Comparison of ENCODE assay signal across 8 cellular contexts in genomic region chr2:88903744-88904353, GRCh38.
DNase-seq lines count a peak whose midpoint lies in the region; ATAC-seq and TF ChIP-seq lines count a peak whose summit lies in the region.

No MANE protein-coding gene starts in this region.

- H3K27me3 Mint-ChIP-seq in activated CD4-positive, alpha-beta T cell treated with anti-CD3 and anti-CD28 coated beads for 36 hours, result peaks cover 10% of the 10 kb centered on the region
- peaks cover 11% of the 10 kb centered on the region for H3K27me3 Mint-ChIP-seq in activated CD8-positive, alpha-beta T cell treated with anti-CD3 and anti-CD28 coated beads for 36 hours
- H3K27me3 Mint-ChIP-seq in stimulated activated naive CD8-positive, alpha-beta T cell treated with anti-CD3 and anti-CD28 coated beads, Interleukin-15, amount 100 ng/mL, for 72 hours, result no peaks in the 10 kb centered on the region

- H3K36me3 ChIP-seq in uterus, result no peaks in the 10 kb centered on the region

- H3K27ac Mint-ChIP-seq in activated CD4-positive, alpha-beta T cell treated with anti-CD3 and anti-CD28 coated beads for 36 hours, result no peak overlapping the region
- no peak overlapping the region for H3K27ac Mint-ChIP-seq in activated CD8-positive, alpha-beta T cell treated with anti-CD3 and anti-CD28 coated beads for 36 hours
- no peak overlapping the region for H3K27ac Mint-ChIP-seq in stimulated activated naive CD8-positive, alpha-beta T cell treated with anti-CD3 and anti-CD28 coated beads, Interleukin-15, amount 100 ng/mL, for 72 hours

- peak; percentile 9 for DNase-seq in activated CD4-positive, alpha-beta T cell treated with anti-CD3 and anti-CD28 coated beads for 36 hours
- no peak for DNase-seq in activated CD4-positive, alpha-beta T cell treated with anti-CD3 and anti-CD28 coated beads, Interleukin-2, amount 50 U/mL, for 1 hour
- peak; percentile 67 to 72 for DNase-seq in Kasumi-1 (lab: John Stamatoyannopoulos, UW)
- DNase-seq in activated CD8-positive, alpha-beta T cell treated with anti-CD3 and anti-CD28 coated beads for 36 hours, result peak; percentile 11
- DNase-seq in inferior parietal cortex (ENCODE audit: extremely low spot score), result peak; percentile 54
- DNase-seq in uterus, result no peak
- DNase-seq in stimulated activated naive CD8-positive, alpha-beta T cell treated with anti-CD3 and anti-CD28 coated beads, Interleukin-15, amount 100 ng/mL, for 72 hours, result no peak

- H3K27ac ChIP-seq in uterus, result no peak overlapping the region

- intact Hi-C loops in activated CD4-positive, alpha-beta T cell treated with anti-CD3 and anti-CD28 coated beads for 36 hours (cut with DNase I, micrococcal nuclease), result loop anchor here in 1 of 2 experiments (5.0 kb wide), 1 partner anchor 48 kb away; no protein-coding TSS in a partner anchor
- intact Hi-C loops in activated CD8-positive, alpha-beta T cell treated with anti-CD3 and anti-CD28 coated beads for 36 hours (cut with micrococcal nuclease), result no loop called here
- intact Hi-C loops in uterus (cut with DNase I; ENCODE audit: low total_unique reads), result no loop called here

- no peak overlapping the region for H3K4me3 ChIP-seq in uterus

- H3K4me1 ChIP-seq in uterus, result no peaks in the 10 kb centered on the region

- H3K4me3 Mint-ChIP-seq in activated CD4-positive, alpha-beta T cell treated with anti-CD3 and anti-CD28 coated beads for 36 hours, result no peak overlapping the region
- no peak overlapping the region for H3K4me3 Mint-ChIP-seq in activated CD8-positive, alpha-beta T cell treated with anti-CD3 and anti-CD28 coated beads for 36 hours
- H3K4me3 Mint-ChIP-seq in stimulated activated naive CD8-positive, alpha-beta T cell treated with anti-CD3 and anti-CD28 coated beads, Interleukin-15, amount 100 ng/mL, for 72 hours, result no peak overlapping the region

- H3K36me3 Mint-ChIP-seq in activated CD4-positive, alpha-beta T cell treated with anti-CD3 and anti-CD28 coated beads for 36 hours (ENCODE audit: low read depth), result no peaks in the 10 kb centered on the region
- H3K36me3 Mint-ChIP-seq in activated CD8-positive, alpha-beta T cell treated with anti-CD3 and anti-CD28 coated beads for 36 hours (ENCODE audit: low read depth), result no peaks in the 10 kb centered on the region

- CTCF ChIA-PET in activated CD4-positive, alpha-beta T cell treated with anti-CD3 and anti-CD28 coated beads for 36 hours (lab: Charles Lee), result interaction anchor here (0.8 to 3.7 kb wide), 5 partner anchors 10 to 24 kb away, joined by 3 to 15 read pairs (median 5); no protein-coding TSS in a partner anchor
- CTCF ChIA-PET in activated CD8-positive, alpha-beta T cell treated with anti-CD3 and anti-CD28 coated beads for 36 hours (lab: Charles Lee), result interaction anchor here (0.6 to 1.4 kb wide), 12 partner anchors 8 to 166 kb away, joined by 3 to 6 read pairs (median 5); no protein-coding TSS in a partner anchor

- no peak for ATAC-seq in activated CD4-positive, alpha-beta T cell treated with anti-CD3 and anti-CD28 coated beads for 36 hours
- peak; percentile 66 for ATAC-seq in activated CD8-positive, alpha-beta T cell treated with anti-CD3 and anti-CD28 coated beads for 36 hours
- ATAC-seq in HG02852 (IDR thresholded peaks at IDR 0.05; ENCODE audit: unreplicated experiment), result no peak
- ATAC-seq in stimulated activated naive CD8-positive, alpha-beta T cell treated with anti-CD3 and anti-CD28 coated beads, Interleukin-15, amount 100 ng/mL, for 72 hours, result no peak

- peak; percentile 76 for TF ChIP-seq CTCF in activated CD8-positive, alpha-beta T cell treated with anti-CD3 and anti-CD28 coated beads for 36 hours (IDR thresholded peaks at IDR 0.05)
- TF ChIP-seq CTCF in uterus (IDR thresholded peaks at IDR 0.05), result peak in 3 of 4 experiments; percentile 31 to 45 (median 42)

- TF ChIP-seq POLR2A in uterus (IDR thresholded peaks at IDR 0.05), result no peak

- POLR2A ChIA-PET in activated CD4-positive, alpha-beta T cell treated with anti-CD3 and anti-CD28 coated beads for 36 hours (lab: Charles Lee), result no interaction called here
- POLR2A ChIA-PET in activated CD8-positive, alpha-beta T cell treated with anti-CD3 and anti-CD28 coated beads for 36 hours (lab: Charles Lee), result no interaction called here

- H3K9me3 ChIP-seq in uterus, result no peaks in the 10 kb centered on the region

- peaks cover 0 to 4% of the 10 kb centered on the region in 2 donors for H3K27me3 ChIP-seq in uterus

- H3K9me3 Mint-ChIP-seq in activated CD4-positive, alpha-beta T cell treated with anti-CD3 and anti-CD28 coated beads for 36 hours (ENCODE audit: low read depth), result no peaks in the 10 kb centered on the region
- no peaks in the 10 kb centered on the region for H3K9me3 Mint-ChIP-seq in activated CD8-positive, alpha-beta T cell treated with anti-CD3 and anti-CD28 coated beads for 36 hours
- no peaks in the 10 kb centered on the region for H3K9me3 Mint-ChIP-seq in stimulated activated naive CD8-positive, alpha-beta T cell treated with anti-CD3 and anti-CD28 coated beads, Interleukin-15, amount 100 ng/mL, for 72 hours

- no peaks in the 10 kb centered on the region for H3K4me1 Mint-ChIP-seq in activated CD4-positive, alpha-beta T cell treated with anti-CD3 and anti-CD28 coated beads for 36 hours
- no peaks in the 10 kb centered on the region for H3K4me1 Mint-ChIP-seq in activated CD8-positive, alpha-beta T cell treated with anti-CD3 and anti-CD28 coated beads for 36 hours (ENCODE audit: low read depth)
- H3K4me1 Mint-ChIP-seq in stimulated activated naive CD8-positive, alpha-beta T cell treated with anti-CD3 and anti-CD28 coated beads, Interleukin-15, amount 100 ng/mL, for 72 hours, result no peaks in the 10 kb centered on the region

Comparison
In these comparisons a context has a peak if more than half of its experiments do, and no peak if none do; other contexts are left out.
1. DNase-seq: peak in activated CD4-positive, alpha-beta T cell treated with anti-CD3 and anti-CD28 coated beads for 36 hours (single experiment), Kasumi-1 (2 of 2), activated CD8-positive, alpha-beta T cell treated with anti-CD3 and anti-CD28 coated beads for 36 hours (single experiment) and inferior parietal cortex (single experiment); none in activated CD4-positive, alpha-beta T cell treated with anti-CD3 and anti-CD28 coated beads, Interleukin-2, amount 50 U/mL, for 1 hour (single experiment), uterus (0 of 2) and stimulated activated naive CD8-positive, alpha-beta T cell treated with anti-CD3 and anti-CD28 coated beads, Interleukin-15, amount 100 ng/mL, for 72 hours (0 of 2).